In the genomic region with DNA sequence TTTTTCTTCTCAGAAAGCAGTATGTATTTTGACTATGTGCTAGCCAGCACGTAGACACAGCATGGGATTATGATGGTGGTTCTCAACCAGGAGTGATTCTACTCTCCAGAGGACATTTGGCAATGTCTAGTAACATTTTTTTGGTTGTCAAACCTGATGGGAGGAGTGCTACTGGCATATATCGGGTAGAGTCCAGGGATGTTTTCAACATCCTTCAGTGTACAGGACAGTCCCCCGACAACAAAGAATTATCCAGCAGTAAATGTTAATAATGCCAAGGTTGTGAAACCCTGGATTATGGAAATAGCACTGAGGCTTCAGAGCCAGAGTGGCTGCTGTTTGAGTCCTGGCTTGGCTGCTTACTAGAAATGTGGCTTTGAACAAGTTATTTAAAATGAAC, we compare ENCODE assay signal across 18 cellular contexts. TPM values are rescaled to one million over a fixed set of nuclear protein-coding genes. Genes with fewer than 3 reads are reported as not detected.
DNase-seq lines count a peak whose midpoint lies in the region; ATAC-seq and TF ChIP-seq lines count a peak whose summit lies in the region.
"Had no signal": no experiment of that assay in that cellular context is flagged by ENCODE, and none has a peak within 500 bp of the region (broad histone marks: within the 10 kb centered on the region; RNA-seq: fewer than 3 reads in every experiment).

No MANE protein-coding gene starts in this region.

- H3K79me1 ChIP-seq in H9 (ENCODE audit: insufficient read depth, low read depth, low read length, poor library complexity, severe bottlenecking), result no peaks in the 10 kb centered on the region

- no peak overlapping the region for H3K4me2 ChIP-seq in Karpas-422 (ENCODE audit: low read depth, low read length, poor library complexity, severe bottlenecking)
- H3K4me2 ChIP-seq in H9 (ENCODE audit: insufficient read depth, insufficient read length, low read length), result no peak overlapping the region

- TF ChIP-seq CTCF in left ventricle myocardium inferior (IDR thresholded peaks at IDR 0.05; ENCODE audit: borderline replicate concordance) (no peak), H9 (conservative IDR thresholded peaks at IDR 0.05) (no peak), upper lobe of right lung (IDR thresholded peaks at IDR 0.05) (no peak)

- H2BK5ac ChIP-seq in H9 (ENCODE audit: insufficient read length, low read length), result no peak overlapping the region

- H3K4me3 Mint-ChIP-seq in H9, result no peak overlapping the region
- H3K4me3 Mint-ChIP-seq: CD14-positive monocyte; CD8-positive, alpha-beta T cell; HFFc6 had no signal

- H2BK120ac ChIP-seq in H9 (ENCODE audit: low read depth, low read length, poor library complexity, severe bottlenecking), result no peak overlapping the region

- no peak overlapping the region for H3K4ac ChIP-seq in H9 (ENCODE audit: low read depth, low read length)

- no peak overlapping the region for H4K5ac ChIP-seq in H9 (ENCODE audit: insufficient read length, low read depth, low read length)

- H2AFZ ChIP-seq in Karpas-422 (ENCODE audit: low read length), result no peak overlapping the region
- H2AFZ ChIP-seq in H9 (ENCODE audit: low read length), result no peak overlapping the region

- H3K9me3 ChIP-seq in Karpas-422 (ENCODE audit: low read length), result no peaks in the 10 kb centered on the region
- H3K9me3 ChIP-seq in left ventricle myocardium inferior (replicated peaks), result no peaks in the 10 kb centered on the region
- H3K9me3 ChIP-seq in H9 (ENCODE audit: control insufficient read depth, low read depth, low read length), result no peaks in the 10 kb centered on the region
- no peaks in the 10 kb centered on the region for H3K9me3 ChIP-seq in upper lobe of right lung
- H3K9me3 ChIP-seq: BE2C had no signal

- H3K23me2 ChIP-seq in H9 (ENCODE audit: insufficient read length, low read depth, low read length, poor library complexity, severe bottlenecking), result no peaks in the 10 kb centered on the region

- no peak for ATAC-seq in upper lobe of right lung
- ATAC-seq: CD8-positive, alpha-beta T cell had no signal

- H3K36me3 Mint-ChIP-seq in H9 (ENCODE audit: insufficient read depth in 1 of 3, low read depth in 3 of 3), result peaks cover under 1 to 23% (median 10%) of the 10 kb centered on the region in 3 experiments; a peak in 6 of 7 replicates

- no peaks in the 10 kb centered on the region for H3K9me2 ChIP-seq in Karpas-422 (replicated peaks; ENCODE audit: insufficient read depth, low read length)

- no peak overlapping the region for H3K27ac Mint-ChIP-seq in H9
- H3K27ac Mint-ChIP-seq: CD14-positive monocyte; CD8-positive, alpha-beta T cell; HFFc6 had no signal

- no peaks in the 10 kb centered on the region for H4K20me1 ChIP-seq in Karpas-422 (ENCODE audit: insufficient read depth, low read depth, low read length)
- H4K20me1 ChIP-seq in H9 (ENCODE audit: control insufficient read depth, insufficient read depth, insufficient read length), result no peaks in the 10 kb centered on the region

- H3K9ac ChIP-seq in Karpas-422 (ENCODE audit: low read length), result no peak overlapping the region
- no peak overlapping the region for H3K9ac ChIP-seq in H9 (ENCODE audit: extremely low read depth, insufficient read length, low read length)

- H3T11ph ChIP-seq in H9 (ENCODE audit: low read length), result no peak overlapping the region

- H2BK12ac ChIP-seq in H9 (ENCODE audit: insufficient read length, low read depth, low read length), result no peak overlapping the region

- no peak overlapping the region for H2AK5ac ChIP-seq in H9 (ENCODE audit: insufficient read length, low read length)

- no peak overlapping the region for H3K14ac ChIP-seq in H9 (ENCODE audit: insufficient read depth, low read length)

- intact Hi-C loops in left ventricle myocardium inferior (cut with micrococcal nuclease), result loop anchor here (5.0 kb wide), 1 partner anchor 132 kb away; no protein-coding TSS in a partner anchor
- intact Hi-C loops in upper lobe of right lung (cut with DNase I), result loop anchor here (10.0 kb wide), 1 partner anchor 130 kb away; no protein-coding TSS in a partner anchor

- no peak overlapping the region for H3K18ac ChIP-seq in H9 (ENCODE audit: insufficient read length, low read depth, low read length)

- H3K4me1 ChIP-seq in Karpas-422 (ENCODE audit: low read length) (peaks cover 13% of the 10 kb centered on the region), left ventricle myocardium inferior (peaks cover 40% of the 10 kb centered on the region), H9 (ENCODE audit: insufficient read depth, low read length) (no peaks in the 10 kb centered on the region), upper lobe of right lung (no peaks in the 10 kb centered on the region)
- H3K4me1 ChIP-seq: BE2C had no signal

- DNase-seq in Karpas-422 (no peak), amniotic epithelial cell (ENCODE audit: low read depth) (peak; percentile 13), left ventricle myocardium inferior (no peak), skeletal muscle cell (ENCODE audit: low read depth) (peak; percentile 18), H9 (no peak), upper lobe of right lung (no peak)
- no peak for DNase-seq in activated effector memory CD4-positive, alpha-beta T cell treated with anti-CD3 and anti-CD28 coated beads, Interleukin-2, amount 50 U/mL, for 16 hours
- DNase-seq: BE2C; CD8-positive, alpha-beta T cell; COR-L47; DMS153; DMS79 treated with DMSO at 0.1 percent for 48 hours; EL; HCEC 1CT; HFFc6 had no signal

- H3K27me3 ChIP-seq in Karpas-422 (ENCODE audit: low read length) (no peaks in the 10 kb centered on the region), left ventricle myocardium inferior (ENCODE audit: low read depth) (no peaks in the 10 kb centered on the region), H9 (ENCODE audit: insufficient read depth, low read length) (no peaks in the 10 kb centered on the region), upper lobe of right lung (no peaks in the 10 kb centered on the region)
- H3K27me3 ChIP-seq: BE2C had no signal

- H3K4me1 Mint-ChIP-seq in H9, result no peaks in the 10 kb centered on the region
- H3K4me1 Mint-ChIP-seq: CD14-positive monocyte had no signal

- peak overlapping the region; percentile 20; the same call in 1 of the 2 replicates for H3K27ac ChIP-seq in Karpas-422 (ENCODE audit: low read length)
- H3K27ac ChIP-seq in left ventricle myocardium inferior (replicated peaks), result peak overlapping the region; percentile 7
- no peak overlapping the region for H3K27ac ChIP-seq in H9 (ENCODE audit: insufficient read length, low read depth, low read length)
- no peak overlapping the region for H3K27ac ChIP-seq in upper lobe of right lung
- H3K27ac ChIP-seq: HL-60 had no signal

- no peak overlapping the region for H4K91ac ChIP-seq in H9 (ENCODE audit: insufficient read length, low read depth, low read length)

- no peak overlapping the region for H2BK20ac ChIP-seq in H9 (ENCODE audit: low read depth, low read length, poor library complexity, severe bottlenecking)

- H3K36me3 ChIP-seq in Karpas-422 (ENCODE audit: insufficient read depth, low read length), result no peaks in the 10 kb centered on the region; the same call in 1 of the 2 replicates
- H3K36me3 ChIP-seq in left ventricle myocardium inferior, result peaks cover 24% of the 10 kb centered on the region
- peaks cover 35% of the 10 kb centered on the region for H3K36me3 ChIP-seq in upper lobe of right lung

- no peak overlapping the region for H4K8ac ChIP-seq in H9 (replicated peaks; ENCODE audit: insufficient read length, low read depth, low read length)

- H3K56ac ChIP-seq in H9 (ENCODE audit: insufficient read length, low read depth, low read length), result no peak overlapping the region

- H3K9me3 Mint-ChIP-seq in H9, result no peaks in the 10 kb centered on the region
- H3K9me3 Mint-ChIP-seq: CD14-positive monocyte; CD8-positive, alpha-beta T cell; HFFc6 had no signal

- no peak overlapping the region for H3K23ac ChIP-seq in H9 (ENCODE audit: insufficient read length, low read depth, low read length)

- H3K79me2 ChIP-seq in Karpas-422 (ENCODE audit: low read length) (peaks cover 39% of the 10 kb centered on the region), H9 (ENCODE audit: insufficient read depth, low read length) (no peaks in the 10 kb centered on the region)

- H3K27me3 Mint-ChIP-seq in H9 (ENCODE audit: low read depth), result no peaks in the 10 kb centered on the region

- no peak overlapping the region for H3K4me3 ChIP-seq in Karpas-422 (ENCODE audit: low read length)
- H3K4me3 ChIP-seq in left ventricle myocardium inferior, result no peak overlapping the region
- H3K4me3 ChIP-seq in skeletal muscle cell (ENCODE audit: low read depth, low read length), result no peak overlapping the region
- no peak overlapping the region for H3K4me3 ChIP-seq in upper lobe of right lung

- H2BK15ac ChIP-seq in H9 (ENCODE audit: low read depth, low read length), result no peak overlapping the region

- no CpG with 5 or more reads among the region's 3 CpGs for WGBS in H9 (ENCODE audit: extremely low coverage, insufficient read length, low lambda C conversion rate)

RNA-seq across cellular contexts. Expression of a gene that starts 27.7 kb away (rescaled TPM):
- 53.4 and 82.7 TPM in 2 replicates for total RNA-seq in Karpas-422 (2014; rRNA removed; shearing (Covaris generic); ENCODE audit: low replicate concordance)
- total RNA-seq in left ventricle myocardium inferior (113 TPM), H9 (2021) (208 and 217 TPM in 2 replicates), upper lobe of right lung (153 TPM)

RNA-seq across cellular contexts. Expression of a gene that starts 36.5 kb away (rescaled TPM):
- 5.0 and 5.4 TPM in 2 replicates for total RNA-seq in Karpas-422 (2014; rRNA removed; shearing (Covaris generic); ENCODE audit: low replicate concordance)
- total RNA-seq in left ventricle myocardium inferior, result 8.7 TPM
- 5.4 and 5.8 TPM in 2 replicates for total RNA-seq in H9 (2021)
- 4.7 TPM for total RNA-seq in upper lobe of right lung

RNA-seq across cellular contexts. Expression of a gene that starts 54.2 kb away (rescaled TPM):
- 0.11 TPM in 1 of 2 replicates, not detected in the other for total RNA-seq in Karpas-422 (2014; rRNA removed; shearing (Covaris generic); ENCODE audit: low replicate concordance)
- total RNA-seq in left ventricle myocardium inferior (not detected), H9 (2021) (not detected in 2 replicates), upper lobe of right lung (not detected)
- total RNA-seq: CD8-positive, alpha-beta T cell; H1; HFFc6 had no signal

Comparison
In these comparisons a context has a peak if more than half of its experiments do, and no peak if none do; other contexts are left out.
1. DNase-seq: peak in amniotic epithelial cell (single experiment) and skeletal muscle cell (single experiment); none in Karpas-422 (single experiment), left ventricle myocardium inferior (single experiment), H9 (single experiment), activated effector memory CD4-positive, alpha-beta T cell treated with anti-CD3 and anti-CD28 coated beads, Interleukin-2, amount 50 U/mL, for 16 hours (single experiment) and upper lobe of right lung (single experiment).
2. H3K27ac ChIP-seq: peak in Karpas-422 (single experiment) and left ventricle myocardium inferior (single experiment); none in H9 (single experiment) and upper lobe of right lung (single experiment).